ENCODE assay signal across 26 cellular contexts in the genomic region with DNA sequence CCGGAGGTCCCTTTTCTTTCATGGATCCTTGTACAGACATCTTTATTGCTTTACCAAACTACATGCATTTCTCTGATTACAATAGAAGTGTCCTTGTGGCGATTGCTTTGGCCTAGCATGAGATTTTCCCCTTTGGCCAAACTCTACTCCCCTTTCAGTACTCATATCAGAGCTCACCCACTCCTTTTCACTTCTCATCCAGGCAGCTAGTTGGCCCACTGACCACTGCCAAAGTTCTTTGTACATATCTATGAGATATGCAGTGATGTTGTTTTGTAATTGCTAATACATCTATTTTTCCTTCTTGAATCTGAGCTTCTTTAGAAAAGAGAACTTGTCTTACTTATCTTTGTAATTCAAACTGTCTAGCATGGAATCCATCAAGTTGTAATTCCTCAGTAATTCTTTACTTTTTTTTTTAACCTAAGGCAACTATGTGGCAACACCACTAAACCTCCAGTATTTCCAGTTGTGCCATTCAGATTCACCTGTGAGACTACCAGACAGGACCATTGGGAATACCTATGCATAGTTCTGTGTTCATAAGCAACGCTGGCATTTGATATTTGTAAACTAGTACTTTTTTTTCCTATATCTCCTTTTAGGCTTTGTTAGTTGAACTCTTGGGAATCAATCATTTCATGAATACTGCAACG. TPM values are rescaled to one million over a fixed set of nuclear protein-coding genes. Genes with fewer than 3 reads are reported as not detected.
DNase-seq lines count a peak whose midpoint lies in the region; ATAC-seq, FAIRE-seq and TF ChIP-seq lines count a peak whose summit lies in the region.
"Had no signal": no experiment of that assay in that cellular context is flagged by ENCODE, and none has a peak within 500 bp of the region (broad histone marks: within the 10 kb centered on the region; RNA-seq: fewer than 3 reads in every experiment).

No MANE protein-coding gene starts in this region.

- H4K12ac ChIP-seq in trophoblast cell (ENCODE audit: low read depth, low read length) = no peak overlapping the region

- H3K27me3 ChIP-seq in trophoblast cell (ENCODE audit: insufficient read depth, low read length) (no peaks in the 10 kb centered on the region), pancreas (no peaks in the 10 kb centered on the region)

- no peaks in the 10 kb centered on the region for H3K27me3 Mint-ChIP-seq in Calu3 (ENCODE audit: unreplicated experiment)

- H3K9ac ChIP-seq in trophoblast cell (ENCODE audit: low read length) = no peak overlapping the region
- H3K9ac ChIP-seq: SK-N-SH had no signal

- no peak overlapping the region for H3K23ac ChIP-seq in trophoblast cell (ENCODE audit: low read length)

- CTCF ChIA-PET in Calu3 (lab: Charles Lee) = no interaction called here

- H3K36me3 ChIP-seq in trophoblast cell (ENCODE audit: control insufficient read depth in 1 of 2, insufficient read depth in 2 of 2, low read length in 2 of 2) (no peaks in the 10 kb centered on the region), pancreas (no peaks in the 10 kb centered on the region)
- H3K36me3 ChIP-seq: BE2C had no signal

- no peak overlapping the region for H3K4me2 ChIP-seq in trophoblast cell (ENCODE audit: low read length)
- H3K4me2 ChIP-seq: SK-N-SH had no signal

- H3K79me1 ChIP-seq in trophoblast cell (ENCODE audit: low read length) = no peaks in the 10 kb centered on the region

- no peak overlapping the region for H2BK12ac ChIP-seq in trophoblast cell (ENCODE audit: low read length)

- no peak overlapping the region for H3K14ac ChIP-seq in trophoblast cell (ENCODE audit: low read length)

- DNase-seq in Calu3 = no peak
- DNase-seq in amniotic epithelial cell (ENCODE audit: low read depth) = peak; percentile 24
- DNase-seq in trophoblast cell = peak; percentile 36 to 92
- DNase-seq in pancreas = no peak
- DNase-seq in NCI-H748 (lab: John Stamatoyannopoulos, UW; ENCODE audit: unreplicated experiment) = no peak
- DNase-seq: BE2C, DMS53, HCEC 1CT, Karpas-422, NCI-H1092, NCI-H1417 treated with DMSO at 0.1 percent for 48 hours, NCI-H1694 treated with DMSO at 0.1 percent for 48 hours, NCI-H2081 treated with DMSO at 0.1 percent for 48 hours, NCI-H2171, NCI-H524, NCI-H774, PC-3, SK-N-SH, SW 1271 had no signal

- BruUV-seq in Calu3 (replicated peaks; lab: Mats Ljungman, UMichigan) = no TSS peak

- no peaks in the 10 kb centered on the region for H3K9me3 Mint-ChIP-seq in Calu3 (ENCODE audit: low read depth, unreplicated experiment)

- H3K36me3 Mint-ChIP-seq in Calu3 (ENCODE audit: insufficient read depth, unreplicated experiment) = peaks cover 5% of the 10 kb centered on the region
- H3K36me3 Mint-ChIP-seq: CD14-positive monocyte had no signal

- no peak overlapping the region for H3K18ac ChIP-seq in trophoblast cell (ENCODE audit: low read length)

- no peak overlapping the region for H3K4ac ChIP-seq in trophoblast cell (ENCODE audit: low read depth, low read length)

- peaks cover 57% of the 10 kb centered on the region for H3K4me1 Mint-ChIP-seq in Calu3 (ENCODE audit: low read depth, unreplicated experiment)

- H3K27ac Mint-ChIP-seq in Calu3 (ENCODE audit: unreplicated experiment) = peak overlapping the region; percentile 12
- H3K27ac Mint-ChIP-seq: CD14-positive monocyte had no signal

- no peak for FAIRE-seq in pancreas (lab: Jason Lieb, UNC)
- FAIRE-seq: GM12878, H1 had no signal

- H3K4me3 ChIP-seq in trophoblast cell (ENCODE audit: low read depth, low read length) (no peak overlapping the region), pancreas (no peak overlapping the region)
- H3K4me3 ChIP-seq: GM12878 had no signal

- H4K8ac ChIP-seq in trophoblast cell (ENCODE audit: low read depth, low read length) = no peak overlapping the region

- ATAC-seq in esophagus mucosa (peak; percentile 45), HG02981 (IDR thresholded peaks at IDR 0.05; ENCODE audit: unreplicated experiment) (no peak), pancreas (no peak)
- ATAC-seq: GM12878, PC-3 had no signal

- H2BK5ac ChIP-seq in trophoblast cell (ENCODE audit: low read depth, low read length, poor library complexity) = no peak overlapping the region

- intact Hi-C loops in Calu3 (cut with micrococcal nuclease; ENCODE audit: unreplicated experiment) (loop anchor here (5.0 kb wide), 1 partner anchor 64 kb away; no protein-coding TSS in a partner anchor), pancreas (cut with DNase I) (no loop called here)

- WGBS in trophoblast cell (ENCODE audit: extremely low coverage, insufficient coverage, insufficient read length) = no CpG with 5 or more reads among the region's 4 CpGs
- WGBS in pancreas, 2 donors = 64 to 77% methylated on average over 4 of the region's 4 CpGs

- H3K79me2 ChIP-seq in trophoblast cell (ENCODE audit: control insufficient read depth, insufficient read depth, low read length, poor library complexity) = no peaks in the 10 kb centered on the region

- H2AK5ac ChIP-seq in trophoblast cell (ENCODE audit: low read length) = no peak overlapping the region

- H3K27ac ChIP-seq in trophoblast cell (ENCODE audit: low read depth, low read length) = no peak overlapping the region
- H3K27ac ChIP-seq in pancreas = peak overlapping the region in 1 of 4 donors; percentile 85

- H3K4me1 ChIP-seq in trophoblast cell (ENCODE audit: control insufficient read depth in 1 of 2, insufficient read depth in 2 of 2, low read length in 2 of 2) (no peaks in the 10 kb centered on the region), pancreas (peaks cover 8 to 73% (median 55%) of the 10 kb centered on the region in 3 donors)
- H3K4me1 ChIP-seq: BE2C had no signal

- no peak overlapping the region for H2BK120ac ChIP-seq in trophoblast cell (ENCODE audit: insufficient read depth, low read length, poor library complexity)

- H3K4me3 Mint-ChIP-seq in Calu3 (ENCODE audit: low read depth, unreplicated experiment) = no peak overlapping the region
- H3K4me3 Mint-ChIP-seq: CD14-positive monocyte had no signal

- H4K91ac ChIP-seq in trophoblast cell (ENCODE audit: low read depth, low read length) = no peak overlapping the region

- no peaks in the 10 kb centered on the region for H3K9me3 ChIP-seq in trophoblast cell (ENCODE audit: insufficient read depth, low read depth, low read length)
- no peaks in the 10 kb centered on the region for H3K9me3 ChIP-seq in pancreas
- H3K9me3 ChIP-seq: BE2C, SK-N-SH had no signal

- no peak for TF ChIP-seq CTCF in Calu3 (IDR thresholded peaks at IDR 0.05; ENCODE audit: unreplicated experiment)
- TF ChIP-seq CTCF in pancreas (IDR thresholded peaks at IDR 0.05) = no peak

- H2AFZ ChIP-seq in trophoblast cell (ENCODE audit: insufficient read depth, low read length, poor library complexity) = no peak overlapping the region

RNA-seq across cellular contexts. Expression of a gene that starts 39.2 kb away (rescaled TPM):
- total RNA-seq in Calu3 (2022) (not detected in 2 replicates), esophagus mucosa (not detected), pancreas (not detected)
- polyA plus RNA-seq in trophoblast cell (2013) = not detected in 2 replicates
- polyA plus RNA-seq in pancreas = not detected
- total RNA-seq: Daoy, G401, GM12878, H1, PC-3 had no signal
- polyA plus RNA-seq: CD14-positive monocyte, GM12878, H1, SK-N-SH had no signal

RNA-seq across cellular contexts. Expression of a gene that starts 41.0 kb away (rescaled TPM):
- total RNA-seq in Calu3 (2022) (0.91 TPM in 1 of 2 replicates, not detected in the other), esophagus mucosa (0.44 TPM), pancreas (10 to 100 TPM in 4 of 6 donors, 1 to 10 TPM in 2; 2.7 to 83.7 (median 19.9) TPM)
- 0.03 and 0.04 TPM in 2 replicates for polyA plus RNA-seq in trophoblast cell (2013)
- 10 to 100 TPM in 1 of 2 donors, 1 to 10 TPM in 1; 9.1 to 20.7 TPM for polyA plus RNA-seq in pancreas
- total RNA-seq: Daoy, G401, H1 had no signal
- polyA plus RNA-seq: CD14-positive monocyte, GM12878, H1 had no signal

Comparison
In these comparisons a context has a peak if more than half of its experiments do, and no peak if none do; other contexts are left out.
1. DNase-seq: peak in amniotic epithelial cell (single experiment) and trophoblast cell (2 of 2); none in Calu3 (single experiment), pancreas (0 of 6) and NCI-H748 (single experiment).